Comparison of ENCODE assay signal across 9 cellular contexts in genomic region chr16:30065112-30065942, GRCh38. TPM values are rescaled to one million over a fixed set of nuclear protein-coding genes. Genes with fewer than 3 reads are reported as not detected.
DNase-seq lines count a peak whose midpoint lies in the region; ATAC-seq, FAIRE-seq and TF ChIP-seq lines count a peak whose summit lies in the region.
"Had no signal": no experiment of that assay in that cellular context is flagged by ENCODE, and none has a peak within 500 bp of the region (broad histone marks: within the 10 kb centered on the region; RNA-seq: fewer than 3 reads in every experiment).

TSS of gene ALDOA (plus strand) at chr16:30065760. CDS start at chr16:30066898, 1,138 bp downstream.

- H3K27ac ChIP-seq in kidney (ENCODE audit: low read depth in 2 of 2, low read length in 2 of 2): peak within 1 kb of the TSS; percentile 99

- no peaks in the 10 kb centered on the region for H3K9me3 ChIP-seq in kidney (ENCODE audit: control insufficient read depth in 1 of 2, low read length in 2 of 2)

- peaks cover 26 to 35% of the 10 kb centered on the region in 2 donors for H3K36me3 ChIP-seq in kidney (ENCODE audit: control insufficient read depth in 1 of 2, insufficient read depth in 2 of 2, low read length in 2 of 2)

- H3K4me1 ChIP-seq in kidney (ENCODE audit: control insufficient read depth in 1 of 2, insufficient read depth in 1 of 2, low read depth in 1 of 2, low read length in 2 of 2): peaks cover 18 to 42% of the 10 kb centered on the region in 2 donors

- peak within 1 kb of the TSS; percentile 64 to 91 for H3K4me3 ChIP-seq in kidney (ENCODE audit: low read length in 2 of 2)

- TF ChIP-seq CTCF in AG09319 (IDR thresholded peaks at IDR 0.05; ENCODE audit: low read depth, low read length) (no peak), kidney (IDR thresholded peaks at IDR 0.05; ENCODE audit: borderline replicate concordance, extremely low read depth, insufficient read depth) (peak; percentile 24)

- FAIRE-seq in kidney (lab: Jason Lieb, UNC): peak; percentile 19
- FAIRE-seq: colon had no signal

- intact Hi-C loops in kidney (cut with DNase I): no loop called here

- peak within 1 kb of the TSS; percentile 95 to 97 for H3K9ac ChIP-seq in kidney (ENCODE audit: low read length in 2 of 2)

- ATAC-seq in GM19035 (IDR thresholded peaks at IDR 0.05; ENCODE audit: unreplicated experiment) (peak; percentile 79), HG03354 (IDR thresholded peaks at IDR 0.05; ENCODE audit: poor library complexity, severe bottlenecking, unreplicated experiment) (peak; percentile 83)

- DNase-seq in AG09319 (ENCODE audit: extremely low read depth, low read depth) (peak; percentile 98), NCI-H460 (ENCODE audit: extremely low read depth, low read depth) (peak; percentile 96), cerebellar nuclear complex (lab: John Stamatoyannopoulos, UW) (peak; percentile 31 to 84), kidney (peak; percentile 100)
- DNase-seq in activated CD4-positive, CD25-positive, alpha-beta regulatory T cell treated with anti-CD3 and anti-CD28 coated beads, Interleukin-2, amount 50 U/mL, for 72 hours: peak; percentile 95
- peak; percentile 99 for DNase-seq in stimulated activated CD4-positive, alpha-beta T cell treated with anti-CD3 and anti-CD28 coated beads, Interleukin-15, amount 100 ng/mL, for 24 hours

RNA-seq across cellular contexts. Expression of gene ALDOA, which starts in this region (rescaled TPM):
- total RNA-seq in NCI-H460 (2014; rRNA removed; shearing (Covaris generic)): 1,739 and 2,065 TPM in 2 replicates
- polyA plus RNA-seq in NCI-H460 (2014; cell fraction: nucleus; rRNA removed): 2,448 and 2,455 TPM in 2 replicates
- total RNA-seq in kidney: 1,017 TPM
- polyA plus RNA-seq in kidney (ENCODE audit: insufficient read depth, low read depth, low replicate concordance): 1,506 TPM

Comparison
In these comparisons a context has a peak if more than half of its experiments do, and no peak if none do; other contexts are left out.
1. Peak in every context shown above with its lines: DNase-seq, ATAC-seq, H3K4me3 ChIP-seq and H3K27ac ChIP-seq.